In genomic region chr16:50254072-50254471, GRCh38 we compare ENCODE assay signal across 1 cellular context.
A peak's percentile ranks its signal among the peaks of the same experiment; 100 is the strongest.
TF ChIP-seq lines count a peak whose summit lies in the region.

No MANE protein-coding gene starts in this region.

TF ChIP-seq in K562, 482 proteins besides CTCF, POLR2A, EP300 and RAD21 (continued from another document):
- TF ChIP-seq CHD7 (IDR thresholded peaks at IDR 0.05; ENCODE audit: low read depth, low read length) (no peak), ETV5 (CRISPR knock-in tag; IDR thresholded peaks at IDR 0.05; ENCODE audit: low read depth) (no peak; the same call in 1 of the 2 replicates), PTRF (tag; IDR thresholded peaks at IDR 0.05) (no peak), HDAC2 (IDR thresholded peaks at IDR 0.05) (0 out of 2 replicates have a peak, but pooled peaks have one; percentile 32), FOXJ3 (CRISPR knock-in tag; IDR thresholded peaks at IDR 0.05) (no peak), TCF7L2 (IDR thresholded peaks at IDR 0.05; ENCODE audit: low read depth, low read length) (no peak), TAF9B (IDR thresholded peaks at IDR 0.05; ENCODE audit: partially characterized antibody) (no peak), TCF3 (CRISPR knock-in tag; IDR thresholded peaks at IDR 0.05) (peak; percentile 81), SUPT5H (IDR thresholded peaks at IDR 0.05) (no peak), ZNF695 (CRISPR knock-in tag; IDR thresholded peaks at IDR 0.05) (no peak), MLLT1 (IDR thresholded peaks at IDR 0.05) (no peak), ZNF263 (CRISPR knock-in tag; IDR thresholded peaks at IDR 0.05; ENCODE audit: borderline replicate concordance) (no peak), NCOA6 (IDR thresholded peaks at IDR 0.05) (no peak), POLR2B (IDR thresholded peaks at IDR 0.05; ENCODE audit: low read depth, partially characterized antibody) (peak; percentile 29), RHOXF2B (CRISPR knock-in tag; conservative IDR thresholded peaks at IDR 0.05) (no peak), NFIX (CRISPR knock-in tag; IDR thresholded peaks at IDR 0.05; ENCODE audit: low read depth) (no peak), PML (IDR thresholded peaks at IDR 0.05; ENCODE audit: low read length) (no peak), LARP7 (IDR thresholded peaks at IDR 0.05) (peak; percentile 69; the same call in 1 of the 2 replicates), ZC3H4 (CRISPR knock-in tag; IDR thresholded peaks at IDR 0.05; ENCODE audit: borderline replicate concordance) (no peak), TOE1 (IDR thresholded peaks at IDR 0.05; ENCODE audit: borderline replicate concordance) (peak; percentile 46; the same call in 1 of the 2 replicates), TOE1 (CRISPR knock-in tag; IDR thresholded peaks at IDR 0.05; ENCODE audit: borderline replicate concordance, low read depth) (no peak), RCOR1 (IDR thresholded peaks at IDR 0.05; ENCODE audit: borderline replicate concordance in 1 of 2, low read depth in 2 of 2, low read length in 2 of 2) (no peak), SMARCA4 (IDR thresholded peaks at IDR 0.05) (peak; percentile 84), BHLHE40 (IDR thresholded peaks at IDR 0.05; ENCODE audit: low read length) (peak; percentile 47)
- TF ChIP-seq, protein P1, sequence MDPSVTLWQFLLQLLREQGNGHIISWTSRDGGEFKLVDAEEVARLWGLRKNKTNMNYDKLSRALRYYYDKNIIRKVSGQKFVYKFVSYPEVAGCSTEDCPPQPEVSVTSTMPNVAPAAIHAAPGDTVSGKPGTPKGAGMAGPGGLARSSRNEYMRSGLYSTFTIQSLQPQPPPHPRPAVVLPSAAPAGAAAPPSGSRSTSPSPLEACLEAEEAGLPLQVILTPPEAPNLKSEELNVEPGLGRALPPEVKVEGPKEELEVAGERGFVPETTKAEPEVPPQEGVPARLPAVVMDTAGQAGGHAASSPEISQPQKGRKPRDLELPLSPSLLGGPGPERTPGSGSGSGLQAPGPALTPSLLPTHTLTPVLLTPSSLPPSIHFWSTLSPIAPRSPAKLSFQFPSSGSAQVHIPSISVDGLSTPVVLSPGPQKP (CRISPR knock-in tag; IDR thresholded peaks at IDR 0.05), result no peak
- TF ChIP-seq, protein P2, sequence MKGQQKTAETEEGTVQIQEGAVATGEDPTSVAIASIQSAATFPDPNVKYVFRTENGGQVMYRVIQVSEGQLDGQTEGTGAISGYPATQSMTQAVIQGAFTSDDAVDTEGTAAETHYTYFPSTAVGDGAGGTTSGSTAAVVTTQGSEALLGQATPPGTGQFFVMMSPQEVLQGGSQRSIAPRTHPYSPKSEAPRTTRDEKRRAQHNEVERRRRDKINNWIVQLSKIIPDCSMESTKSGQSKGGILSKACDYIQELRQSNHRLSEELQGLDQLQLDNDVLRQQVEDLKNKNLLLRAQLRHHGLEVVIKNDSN (CRISPR knock-in tag; IDR thresholded peaks at IDR 0.05), result 0 out of 2 replicates have a peak, but pooled peaks have one; percentile 22
- TF ChIP-seq, protein P3, sequence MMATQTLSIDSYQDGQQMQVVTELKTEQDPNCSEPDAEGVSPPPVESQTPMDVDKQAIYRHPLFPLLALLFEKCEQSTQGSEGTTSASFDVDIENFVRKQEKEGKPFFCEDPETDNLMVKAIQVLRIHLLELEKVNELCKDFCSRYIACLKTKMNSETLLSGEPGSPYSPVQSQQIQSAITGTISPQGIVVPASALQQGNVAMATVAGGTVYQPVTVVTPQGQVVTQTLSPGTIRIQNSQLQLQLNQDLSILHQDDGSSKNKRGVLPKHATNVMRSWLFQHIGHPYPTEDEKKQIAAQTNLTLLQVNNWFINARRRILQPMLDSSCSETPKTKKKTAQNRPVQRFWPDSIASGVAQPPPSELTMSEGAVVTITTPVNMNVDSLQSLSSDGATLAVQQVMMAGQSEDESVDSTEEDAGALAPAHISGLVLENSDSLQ (IDR thresholded peaks at IDR 0.05), result peak; percentile 76
- TF ChIP-seq, protein P4, sequence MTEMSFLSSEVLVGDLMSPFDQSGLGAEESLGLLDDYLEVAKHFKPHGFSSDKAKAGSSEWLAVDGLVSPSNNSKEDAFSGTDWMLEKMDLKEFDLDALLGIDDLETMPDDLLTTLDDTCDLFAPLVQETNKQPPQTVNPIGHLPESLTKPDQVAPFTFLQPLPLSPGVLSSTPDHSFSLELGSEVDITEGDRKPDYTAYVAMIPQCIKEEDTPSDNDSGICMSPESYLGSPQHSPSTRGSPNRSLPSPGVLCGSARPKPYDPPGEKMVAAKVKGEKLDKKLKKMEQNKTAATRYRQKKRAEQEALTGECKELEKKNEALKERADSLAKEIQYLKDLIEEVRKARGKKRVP (CRISPR knock-in tag; IDR thresholded peaks at IDR 0.05), result 0 out of 2 replicates have a peak, but pooled peaks have one; percentile 6
- TF ChIP-seq, protein P5, sequence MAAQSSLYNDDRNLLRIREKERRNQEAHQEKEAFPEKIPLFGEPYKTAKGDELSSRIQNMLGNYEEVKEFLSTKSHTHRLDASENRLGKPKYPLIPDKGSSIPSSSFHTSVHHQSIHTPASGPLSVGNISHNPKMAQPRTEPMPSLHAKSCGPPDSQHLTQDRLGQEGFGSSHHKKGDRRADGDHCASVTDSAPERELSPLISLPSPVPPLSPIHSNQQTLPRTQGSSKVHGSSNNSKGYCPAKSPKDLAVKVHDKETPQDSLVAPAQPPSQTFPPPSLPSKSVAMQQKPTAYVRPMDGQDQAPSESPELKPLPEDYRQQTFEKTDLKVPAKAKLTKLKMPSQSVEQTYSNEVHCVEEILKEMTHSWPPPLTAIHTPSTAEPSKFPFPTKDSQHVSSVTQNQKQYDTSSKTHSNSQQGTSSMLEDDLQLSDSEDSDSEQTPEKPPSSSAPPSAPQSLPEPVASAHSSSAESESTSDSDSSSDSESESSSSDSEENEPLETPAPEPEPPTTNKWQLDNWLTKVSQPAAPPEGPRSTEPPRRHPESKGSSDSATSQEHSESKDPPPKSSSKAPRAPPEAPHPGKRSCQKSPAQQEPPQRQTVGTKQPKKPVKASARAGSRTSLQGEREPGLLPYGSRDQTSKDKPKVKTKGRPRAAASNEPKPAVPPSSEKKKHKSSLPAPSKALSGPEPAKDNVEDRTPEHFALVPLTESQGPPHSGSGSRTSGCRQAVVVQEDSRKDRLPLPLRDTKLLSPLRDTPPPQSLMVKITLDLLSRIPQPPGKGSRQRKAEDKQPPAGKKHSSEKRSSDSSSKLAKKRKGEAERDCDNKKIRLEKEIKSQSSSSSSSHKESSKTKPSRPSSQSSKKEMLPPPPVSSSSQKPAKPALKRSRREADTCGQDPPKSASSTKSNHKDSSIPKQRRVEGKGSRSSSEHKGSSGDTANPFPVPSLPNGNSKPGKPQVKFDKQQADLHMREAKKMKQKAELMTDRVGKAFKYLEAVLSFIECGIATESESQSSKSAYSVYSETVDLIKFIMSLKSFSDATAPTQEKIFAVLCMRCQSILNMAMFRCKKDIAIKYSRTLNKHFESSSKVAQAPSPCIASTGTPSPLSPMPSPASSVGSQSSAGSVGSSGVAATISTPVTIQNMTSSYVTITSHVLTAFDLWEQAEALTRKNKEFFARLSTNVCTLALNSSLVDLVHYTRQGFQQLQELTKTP (IDR thresholded peaks at IDR 0.05; ENCODE audit: low read depth in 1 of 2, partially characterized antibody in 2 of 2), result no peak
- TF ChIP-seq, protein P6, sequence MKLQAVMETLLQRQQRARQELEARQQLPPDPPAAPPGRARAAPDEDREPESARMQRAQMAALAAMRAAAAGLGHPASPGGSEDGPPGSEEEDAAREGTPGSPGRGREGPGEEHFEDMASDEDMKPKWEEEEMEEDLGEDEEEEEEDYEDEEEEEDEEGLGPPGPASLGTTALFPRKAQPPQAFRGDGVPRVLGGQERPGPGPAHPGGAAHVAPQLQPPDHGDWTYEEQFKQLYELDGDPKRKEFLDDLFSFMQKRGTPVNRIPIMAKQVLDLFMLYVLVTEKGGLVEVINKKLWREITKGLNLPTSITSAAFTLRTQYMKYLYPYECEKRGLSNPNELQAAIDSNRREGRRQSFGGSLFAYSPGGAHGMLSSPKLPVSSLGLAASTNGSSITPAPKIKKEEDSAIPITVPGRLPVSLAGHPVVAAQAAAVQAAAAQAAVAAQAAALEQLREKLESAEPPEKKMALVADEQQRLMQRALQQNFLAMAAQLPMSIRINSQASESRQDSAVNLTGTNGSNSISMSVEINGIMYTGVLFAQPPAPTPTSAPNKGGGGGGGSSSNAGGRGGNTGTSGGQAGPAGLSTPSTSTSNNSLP (IDR thresholded peaks at IDR 0.05; ENCODE audit: borderline replicate concordance, low read depth, low read length), result peak; percentile 67; the same call in 1 of the 2 replicates
